Comparison of ENCODE assay signal across 23 cellular contexts in genomic region chr5:76257897-76258296, GRCh38.
"Had no signal": no experiment of that assay in that cellular context is flagged by ENCODE, and none has a peak within 500 bp of the region (broad histone marks: within the 10 kb centered on the region; RNA-seq: fewer than 3 reads in every experiment).

No MANE protein-coding gene starts in this region.

- H3K9me3 ChIP-seq: lower lobe of right lung, thyroid gland had no signal

- H3K27me3 ChIP-seq: neural progenitor cell, thyroid gland had no signal

- H3K27ac Mint-ChIP-seq: activated B cell treated with CpG ODN at 0.5 μM for 24 hours; activated CD4-positive, alpha-beta memory T cell treated with anti-CD3 and anti-CD28 coated beads for 36 hours; brain; naive thymus-derived CD4-positive, alpha-beta T cell; neural progenitor cell; progenitor cell of endocrine pancreas; T-helper 17 cell had no signal

- H3K4me1 Mint-ChIP-seq: neural progenitor cell had no signal

- DNase-seq: activated B cell treated with CpG ODN at 0.5 μM for 24 hours; activated CD4-positive, alpha-beta memory T cell treated with anti-CD3 and anti-CD28 coated beads for 36 hours; activated CD4-positive, alpha-beta T cell treated with anti-CD3 and anti-CD28 coated beads for 4 hours; activated naive CD4-positive, alpha-beta T cell treated with Interleukin-2 at 50 U/mL for 16 hours; activated T-cell treated with anti-CD3 and anti-CD28 coated beads, Interleukin-2, amount 50 U/mL, for 1 hour; aorta; dermis blood vessel endothelial cell; effector CD8-positive, alpha-beta T cell; erythroblast; foreskin fibroblast; lower lobe of right lung; naive thymus-derived CD4-positive, alpha-beta T cell; retina; stimulated activated CD4-positive, alpha-beta T cell treated with anti-CD3 and anti-CD28 coated beads, Interleukin-2, amount 100 ng/mL, for 48 hours; stimulated activated naive CD4-positive, alpha-beta T cell treated with Interleukin-2 at 50 U/mL for 16 hours; substantia nigra; SW 1271; T-helper 17 cell; thyroid gland had no signal

- H3K27ac ChIP-seq: lower lobe of right lung, neural progenitor cell, thyroid gland had no signal

- H3K9me3 Mint-ChIP-seq: activated B cell treated with CpG ODN at 0.5 μM for 24 hours had no signal

- H3K4me3 ChIP-seq: lower lobe of right lung, neural progenitor cell, thyroid gland had no signal

- H3K4me1 ChIP-seq: lower lobe of right lung, neural progenitor cell had no signal

- H3K36me3 Mint-ChIP-seq: brain, neural progenitor cell had no signal

- H3K9ac ChIP-seq: neural progenitor cell had no signal

- H3K4me3 Mint-ChIP-seq: activated B cell treated with CpG ODN at 0.5 μM for 24 hours; activated CD4-positive, alpha-beta memory T cell treated with anti-CD3 and anti-CD28 coated beads for 36 hours; brain; naive thymus-derived CD4-positive, alpha-beta T cell; neural progenitor cell; T-helper 17 cell had no signal

- H3K36me3 ChIP-seq: lower lobe of right lung, neural progenitor cell, thyroid gland had no signal

- H2AFZ ChIP-seq: neural progenitor cell had no signal

- H3K4me2 ChIP-seq: neural progenitor cell had no signal

- ATAC-seq: left lobe of liver, T-helper 17 cell had no signal
